In the genomic region with DNA sequence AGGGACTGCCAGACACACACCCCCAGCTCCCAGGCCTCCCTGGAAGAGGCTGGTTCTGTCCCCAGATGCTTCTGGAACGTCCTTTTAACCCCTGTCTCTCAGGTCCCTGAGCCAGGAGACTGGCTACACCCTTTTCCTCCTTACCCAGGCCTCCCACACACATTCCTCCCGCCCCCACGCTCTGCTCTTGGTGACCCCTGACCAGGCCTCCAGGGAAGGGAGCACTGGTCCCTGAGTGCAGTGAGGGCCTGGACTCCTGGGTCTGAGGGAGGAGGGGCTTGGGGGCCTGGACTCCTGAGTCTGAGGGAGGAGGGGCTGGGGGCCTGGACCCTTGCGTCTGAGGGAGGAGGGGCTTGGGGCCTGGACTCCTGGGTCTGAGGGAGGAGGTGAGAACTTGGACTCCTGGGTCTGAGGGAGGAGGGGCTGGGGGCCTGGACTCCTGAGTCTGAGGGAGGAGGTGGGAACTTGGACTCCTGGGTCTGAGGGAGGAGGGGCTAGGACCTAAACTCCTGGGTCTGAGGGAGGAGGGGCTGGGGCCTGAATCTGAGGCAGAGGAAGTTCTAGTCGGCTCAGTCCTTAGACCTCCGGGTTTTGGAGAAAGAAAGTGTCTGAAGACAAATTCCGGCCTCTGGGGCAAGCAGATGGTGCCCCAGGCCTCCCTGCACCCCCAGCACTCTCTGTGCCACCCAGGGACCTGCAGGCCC, we compare ENCODE assay signal across 1 cellular context.
TF ChIP-seq lines count a peak whose summit lies in the region.

No MANE protein-coding gene starts in this region.

TF ChIP-seq in K562, 482 proteins besides CTCF, POLR2A, EP300 and RAD21:
- TF ChIP-seq EGR1 (conservative IDR thresholded peaks at IDR 0.05) (peak; percentile 66), SMARCC2 (IDR thresholded peaks at IDR 0.05; ENCODE audit: low read depth) (no peak)
